ENCODE assay signal across 15 cellular contexts in the genomic region with DNA sequence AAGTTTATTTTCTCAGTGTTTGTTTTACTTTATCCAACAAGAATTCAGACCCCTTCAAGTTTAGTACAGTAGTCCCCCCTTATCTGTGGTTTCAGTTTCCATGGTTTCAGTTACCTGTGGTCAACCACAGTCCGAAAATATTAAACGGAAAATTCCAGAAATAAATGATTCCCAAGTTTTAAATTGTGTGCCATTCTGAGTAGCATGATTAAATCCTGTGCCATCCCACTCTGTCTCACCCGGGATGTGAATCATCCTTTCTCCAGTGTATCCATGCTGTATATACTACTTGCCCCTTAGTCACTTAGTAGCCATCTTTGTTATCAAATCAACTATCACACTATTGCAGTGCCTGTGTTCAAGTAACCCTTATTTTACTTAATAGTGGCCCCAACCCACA.
DNase-seq lines count a peak whose midpoint lies in the region; ATAC-seq and TF ChIP-seq lines count a peak whose summit lies in the region.
"Had no signal": no experiment of that assay in that cellular context is flagged by ENCODE, and none has a peak within 500 bp of the region (broad histone marks: within the 10 kb centered on the region; RNA-seq: fewer than 3 reads in every experiment).

No MANE protein-coding gene starts in this region.

- no peaks in the 10 kb centered on the region for H3K4me1 ChIP-seq in adipocyte (ENCODE audit: control insufficient read depth, insufficient read depth, low read length)
- H3K4me1 ChIP-seq: Caco-2, psoas muscle had no signal

- H3K4me3 ChIP-seq in AG10803 (ENCODE audit: low read length) (no peak overlapping the region), adipocyte (ENCODE audit: low read length) (no peak overlapping the region)
- H3K4me3 ChIP-seq: lung, psoas muscle, thoracic aorta had no signal

- no peaks in the 10 kb centered on the region for H3K9me3 ChIP-seq in adipocyte (ENCODE audit: control insufficient read depth, low read length)
- H3K9me3 ChIP-seq: Caco-2, psoas muscle, thoracic aorta had no signal

- H3K27me3 ChIP-seq in adipocyte (replicated peaks; ENCODE audit: control insufficient read depth, insufficient read depth, low read length): no peaks in the 10 kb centered on the region

- DNase-seq in AG10803 (ENCODE audit: low read depth) (peak; percentile 84), LHCN-M2 (ENCODE audit: low read depth) (peak; percentile 97), adipocyte (ENCODE audit: low read depth) (peak; percentile 61), hepatic stellate cell (ENCODE audit: low spot score) (peak; percentile 45), foreskin melanocyte (no peak), T-helper 1 cell (no peak)
- DNase-seq: activated T-cell treated with anti-CD3 and anti-CD28 coated beads, Interleukin-2, amount 50 U/mL, for 4 hours; Caco-2; head of caudate nucleus; NCI-H187; psoas muscle had no signal

- no peak for TF ChIP-seq CTCF in AG10803 (conservative IDR thresholded peaks at IDR 0.05; ENCODE audit: low read length)

- no peaks in the 10 kb centered on the region for H3K36me3 ChIP-seq in adipocyte (ENCODE audit: control insufficient read depth, insufficient read depth, low read length, severe bottlenecking)
- H3K36me3 ChIP-seq: thoracic aorta had no signal

- H3K9ac ChIP-seq in adipocyte (ENCODE audit: low read length): no peak overlapping the region

- no peak for ATAC-seq in HG02870 (IDR thresholded peaks at IDR 0.05; ENCODE audit: unreplicated experiment)
- no peak for ATAC-seq in GM18502 (IDR thresholded peaks at IDR 0.05; ENCODE audit: poor library complexity, unreplicated experiment)
- ATAC-seq: activated T-cell treated with anti-CD3 and anti-CD28 coated beads, Interleukin-2, amount 50 U/mL, for 4 hours; psoas muscle had no signal

Comparison
In these comparisons a context has a peak if more than half of its experiments do, and no peak if none do; other contexts are left out.
1. DNase-seq: peak in AG10803 (single experiment), LHCN-M2 (single experiment), adipocyte (single experiment) and hepatic stellate cell (single experiment); none in foreskin melanocyte (single experiment) and T-helper 1 cell (0 of 5).